ENCODE assay signal across 17 cellular contexts in genomic region chr2:16051841-16052564, GRCh38.
"Had no signal": no experiment of that assay in that cellular context is flagged by ENCODE, and none has a peak within 500 bp of the region (broad histone marks: within the 10 kb centered on the region; RNA-seq: fewer than 3 reads in every experiment).

No MANE protein-coding gene starts in this region.

- ATAC-seq: K562, Panc1 had no signal

- H3K36me3 Mint-ChIP-seq: IgD-negative memory B cell had no signal

- H3K4me3 Mint-ChIP-seq: IgD-negative memory B cell had no signal

- H3K4me3 ChIP-seq: K562, SK-N-MC had no signal

- FAIRE-seq: HTR-8/SVneo, K562 had no signal

- H3K27ac Mint-ChIP-seq: IgD-negative memory B cell had no signal

- DNase-seq: Kasumi-1, MM.1S, NCI-H1105, NCI-H1436 treated with DMSO at 0.1 percent for 48 hours, NCI-H1694, NCI-H187 treated with DMSO at 0.1 percent for 48 hours, NCI-H2029 treated with DMSO at 0.1 percent for 48 hours, NCI-H2171 treated with DMSO at 0.1 percent for 48 hours, NCI-H446 treated with DMSO at 0.1 percent for 48 hours, NCI-H510A treated with DMSO at 0.1 percent for 48 hours, NCI-H82, SHP77 had no signal
